In genomic region chr12:93698307-93699092, GRCh38 we compare ENCODE assay signal across 14 cellular contexts. TPM values are rescaled to one million over a fixed set of nuclear protein-coding genes. Genes with fewer than 3 reads are reported as not detected.
DNase-seq lines count a peak whose midpoint lies in the region; ATAC-seq and TF ChIP-seq lines count a peak whose summit lies in the region.
"Had no signal": no experiment of that assay in that cellular context is flagged by ENCODE, and none has a peak within 500 bp of the region (broad histone marks: within the 10 kb centered on the region; RNA-seq: fewer than 3 reads in every experiment).

No MANE protein-coding gene starts in this region.

- TF ChIP-seq CTCF in coronary artery (IDR thresholded peaks at IDR 0.05): no peak
- TF ChIP-seq CTCF in testis (IDR thresholded peaks at IDR 0.05): no peak
- no peak for TF ChIP-seq CTCF in Calu3 (IDR thresholded peaks at IDR 0.05; ENCODE audit: unreplicated experiment)

- no peak for ATAC-seq in HG03139 (IDR thresholded peaks at IDR 0.05; ENCODE audit: unreplicated experiment)

- H3K9me3 ChIP-seq in Karpas-422 (ENCODE audit: low read length) (no peaks in the 10 kb centered on the region), mesodermal cell (ENCODE audit: control insufficient read depth, low read length) (no peaks in the 10 kb centered on the region), testis (no peaks in the 10 kb centered on the region)
- H3K9me3 ChIP-seq: upper lobe of right lung had no signal

- 0 to 43% methylated on average over 1 to 2 of the region's 3 CpGs for WGBS in mesodermal cell (ENCODE audit: insufficient coverage in 2 of 2), 2 experiments
- WGBS in testis, 2 donors: 38 to 39% methylated on average over 3 of the region's 3 CpGs

- peaks cover 15% of the 10 kb centered on the region for H3K4me1 ChIP-seq in Karpas-422 (ENCODE audit: low read length)
- H3K4me1 ChIP-seq in mesodermal cell (ENCODE audit: control insufficient read depth, insufficient read depth, low read length, poor library complexity, severe bottlenecking): peaks cover 44% of the 10 kb centered on the region
- H3K4me1 ChIP-seq in testis: no peaks in the 10 kb centered on the region

- CTCF ChIA-PET in Calu3 (lab: Charles Lee): interaction anchor here (1.1 kb wide), 1 partner anchor 11 kb away, joined by 3 read pairs; no protein-coding TSS in a partner anchor

- H4K20me1 ChIP-seq in Karpas-422 (ENCODE audit: insufficient read depth, low read depth, low read length): no peaks in the 10 kb centered on the region

- no peaks in the 10 kb centered on the region for H3K9me3 Mint-ChIP-seq in Calu3 (ENCODE audit: low read depth, unreplicated experiment)

- no peaks in the 10 kb centered on the region for H3K36me3 Mint-ChIP-seq in Calu3 (ENCODE audit: insufficient read depth, unreplicated experiment)

- no peak overlapping the region for H3K9ac ChIP-seq in Karpas-422 (ENCODE audit: low read length)

- BruUV-seq in Calu3 (replicated peaks; lab: Mats Ljungman, UMichigan): no TSS peak

- H3K27ac ChIP-seq in Karpas-422 (ENCODE audit: low read length) (no peak overlapping the region), coronary artery (peak overlapping the region; percentile 13 to 51), mesodermal cell (ENCODE audit: low read depth, low read length, severe bottlenecking) (peak overlapping the region; percentile 50), testis (peak overlapping the region in 1 of 2 donors; percentile 28)
- H3K27ac ChIP-seq: skin epidermis, upper lobe of right lung had no signal

- DNase-seq in DMS79 treated with DMSO at 0.1 percent for 48 hours (lab: John Stamatoyannopoulos, UW) (peak; percentile 63), Karpas-422 (no peak), coronary artery (ENCODE audit: low spot score) (no peak), testis (no peak), Calu3 (no peak)
- no peak for DNase-seq in activated CD4-positive, CD25-positive, alpha-beta regulatory T cell (lab: John Stamatoyannopoulos, UW)
- DNase-seq: activated naive CD4-positive, alpha-beta T cell treated with anti-CD3 and anti-CD28 coated beads, Interleukin-2, amount 50 U/mL, for 16 hours; CD4-positive, CD25-positive, alpha-beta regulatory T cell; NCI-H1092; T-helper 1 cell; upper lobe of right lung had no signal

- H3K9me2 ChIP-seq in Karpas-422 (replicated peaks; ENCODE audit: insufficient read depth, low read length): no peaks in the 10 kb centered on the region

- H3K4me2 ChIP-seq in Karpas-422 (ENCODE audit: low read depth, low read length, poor library complexity, severe bottlenecking): peak overlapping the region; percentile 8

- no peaks in the 10 kb centered on the region for H3K79me2 ChIP-seq in Karpas-422 (ENCODE audit: low read length)

- intact Hi-C loops in testis (cut with DNase I; ENCODE audit: low total_unique reads) (no loop called here), Calu3 (cut with micrococcal nuclease; ENCODE audit: unreplicated experiment) (no loop called here)

- H3K27ac Mint-ChIP-seq in Calu3 (ENCODE audit: unreplicated experiment): no peak overlapping the region
- H3K27ac Mint-ChIP-seq: CD4-positive, CD25-positive, alpha-beta regulatory T cell had no signal

- no peaks in the 10 kb centered on the region for H3K4me1 Mint-ChIP-seq in Calu3 (ENCODE audit: low read depth, unreplicated experiment)

- no peak overlapping the region for H3K4me3 Mint-ChIP-seq in Calu3 (ENCODE audit: low read depth, unreplicated experiment)
- H3K4me3 Mint-ChIP-seq: CD4-positive, CD25-positive, alpha-beta regulatory T cell had no signal

- H3K4me3 ChIP-seq in Karpas-422 (ENCODE audit: low read length) (no peak overlapping the region), coronary artery (no peak overlapping the region), mesodermal cell (ENCODE audit: extremely low read depth, insufficient read depth, low read length, poor library complexity, severe bottlenecking) (no peak overlapping the region), testis (no peak overlapping the region)
- H3K4me3 ChIP-seq: skin epidermis, upper lobe of right lung had no signal

- TF ChIP-seq POLR2A in testis (IDR thresholded peaks at IDR 0.05): no peak

- H3K27me3 Mint-ChIP-seq in Calu3 (ENCODE audit: unreplicated experiment): no peaks in the 10 kb centered on the region
- H3K27me3 Mint-ChIP-seq: CD4-positive, CD25-positive, alpha-beta regulatory T cell had no signal

- H3K36me3 ChIP-seq in Karpas-422 (ENCODE audit: insufficient read depth, low read length) (no peaks in the 10 kb centered on the region), mesodermal cell (ENCODE audit: control insufficient read depth, insufficient read depth, low read length) (no peaks in the 10 kb centered on the region), testis (ENCODE audit: low read depth, missing control alignments) (no peaks in the 10 kb centered on the region)
- H3K36me3 ChIP-seq: upper lobe of right lung had no signal

- H3K27me3 ChIP-seq in Karpas-422 (ENCODE audit: low read length) (no peaks in the 10 kb centered on the region), testis (no peaks in the 10 kb centered on the region)
- H3K27me3 ChIP-seq: upper lobe of right lung had no signal

- H2AFZ ChIP-seq in Karpas-422 (ENCODE audit: low read length): no peak overlapping the region

RNA-seq across cellular contexts. Expression of gene CRADD, which starts 21.3 kb away (rescaled TPM):
- 11.9 and 18.3 TPM in 2 replicates for total RNA-seq in Karpas-422 (2014; rRNA removed; shearing (Covaris generic); ENCODE audit: low replicate concordance)
- 16.4 TPM for polyA plus RNA-seq in mesodermal cell (2013, experiment 1 of 2)
- polyA plus RNA-seq in mesodermal cell (2013, experiment 2 of 2): 14.5 TPM
- total RNA-seq in testis: 10 to 100 TPM; 46.0 to 53.0 TPM
- polyA plus RNA-seq in testis (ENCODE audit: insufficient read depth, low read depth, low replicate concordance): 43.2 TPM
- 9.3 and 10.1 TPM in 2 replicates for total RNA-seq in Calu3 (2022)
